24 cellular contexts compared by ENCODE assay signal in the genomic region with DNA sequence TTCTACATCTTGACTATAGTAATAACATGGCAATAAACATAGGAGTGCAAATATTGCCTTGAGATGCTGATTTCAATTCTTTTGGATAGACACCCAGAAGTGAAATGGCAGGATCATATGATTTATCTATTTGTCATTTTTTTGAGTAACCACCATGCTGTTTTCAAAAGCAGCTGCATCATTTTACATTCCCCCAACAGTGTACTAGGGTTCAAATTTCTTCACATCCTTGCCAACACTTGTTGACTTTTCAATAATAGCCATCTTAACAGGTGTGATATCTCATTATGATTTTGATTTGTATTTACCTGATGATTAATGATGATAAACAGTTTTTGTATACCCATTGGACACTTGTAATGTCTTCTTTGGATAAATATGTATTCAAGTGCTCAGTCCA.
"Had no signal": no experiment of that assay in that cellular context is flagged by ENCODE, and none has a peak within 500 bp of the region (broad histone marks: within the 10 kb centered on the region; RNA-seq: fewer than 3 reads in every experiment).

No MANE protein-coding gene starts in this region.

- ATAC-seq: foreskin keratinocyte; gastroesophageal sphincter; heart left ventricle; left cardiac atrium; left lung; naive thymus-derived CD8-positive, alpha-beta T cell; psoas muscle; right cardiac atrium; stimulated activated memory B cell treated with anti-CD40 and anti-IgM and Interleukin-4, amounts not matched to agents 10 μg/mL and 1 μg/mL and 100 μg/mL, for 72 hours; stimulated activated naive CD8-positive, alpha-beta T cell treated with anti-CD3 and anti-CD28 coated beads, Interleukin-15, Interleukin-2, amounts not matched to agents 100 U/mL and 50 U/mL, for 24 hours had no signal

- DNase-seq: dermis blood vessel endothelial cell; effector memory CD4-positive, alpha-beta T cell; foreskin keratinocyte; heart left ventricle; kidney; left cardiac atrium; left lung; mesendoderm; midbrain; naive thymus-derived CD8-positive, alpha-beta T cell; nephron progenitor cell; nucleus accumbens; posterior cingulate gyrus; psoas muscle; right cardiac atrium; sigmoid colon; spleen; stimulated activated CD4-positive, alpha-beta T cell treated with anti-CD3 and anti-CD28 coated beads, Interleukin-4, amount 100 ng/mL, for 4 hours; stimulated activated naive CD8-positive, alpha-beta T cell treated with anti-CD3 and anti-CD28 coated beads, Interleukin-15, Interleukin-2, amounts not matched to agents 100 U/mL and 50 U/mL, for 24 hours; substantia nigra; testis; tibial artery had no signal
